Comparison of ENCODE assay signal across 8 cellular contexts in genomic region chr11:59559886-59560285, GRCh38. TPM values are rescaled to one million over a fixed set of nuclear protein-coding genes. Genes with fewer than 3 reads are reported as not detected.
A peak's percentile ranks its signal among the peaks of the same experiment; 100 is the strongest.
DNase-seq lines count a peak whose midpoint lies in the region; ATAC-seq and TF ChIP-seq lines count a peak whose summit lies in the region.

No MANE protein-coding gene starts in this region.

- peaks cover 15% of the 10 kb centered on the region for H3K27me3 Mint-ChIP-seq in activated CD8-positive, alpha-beta memory T cell treated with anti-CD3 and anti-CD28 coated beads, Interleukin-2, amount 10 ng/mL, durations not matched to agents 7 days and 5 days

- CTCF ChIA-PET in activated CD8-positive, alpha-beta memory T cell treated with anti-CD3 and anti-CD28 coated beads, Interleukin-2, amount 10 ng/mL, durations not matched to agents 7 days and 5 days (lab: Charles Lee): interaction anchor here (1.2 to 1.8 kb wide), 4 partner anchors 8 to 56 kb away, joined by 4 to 8 read pairs (median 5); no protein-coding TSS in a partner anchor

- peak; percentile 40 for DNase-seq in activated CD8-positive, alpha-beta memory T cell treated with anti-CD3 and anti-CD28 coated beads, Interleukin-2, amount 10 ng/mL, durations not matched to agents 7 days and 5 days
- no peak for DNase-seq in activated CD8-positive, alpha-beta memory T cell treated with anti-CD3 and anti-CD28 coated beads, Interleukin-2, amount 50 U/mL, for 4 hours
- DNase-seq in iPS DF 6.9 (ENCODE audit: low read depth, low spot score): no peak
- no peak for DNase-seq in tibial artery
- no peak for DNase-seq in NCI-H2196 (lab: John Stamatoyannopoulos, UW; ENCODE audit: unreplicated experiment)
- DNase-seq in glomerular visceral epithelial cell (ENCODE audit: extremely low spot score): no peak
- no peak for DNase-seq in activated CD8-positive, alpha-beta memory T cell treated with anti-CD3 and anti-CD28 coated beads, Interleukin-2, amount 50 U/mL, for 48 hours

- intact Hi-C loops in tibial artery (cut with DNase I; ENCODE audit: low total_unique reads): loop anchor here (10.0 kb wide), 1 partner anchor 105 kb away; the partner anchor contains the start of gene PATL1

- peak overlapping the region; percentile 91 for H3K4me3 Mint-ChIP-seq in activated CD8-positive, alpha-beta memory T cell treated with anti-CD3 and anti-CD28 coated beads, Interleukin-2, amount 10 ng/mL, durations not matched to agents 7 days and 5 days

- peak; percentile 1 for ATAC-seq in activated CD8-positive, alpha-beta memory T cell treated with anti-CD3 and anti-CD28 coated beads, Interleukin-2, amount 10 ng/mL, durations not matched to agents 7 days and 5 days

- H3K36me3 ChIP-seq in iPS DF 6.9 (ENCODE audit: control insufficient read depth, insufficient read depth, low read length): no peaks in the 10 kb centered on the region
- H3K36me3 ChIP-seq in tibial artery: no peaks in the 10 kb centered on the region

- no peaks in the 10 kb centered on the region for H3K9me3 ChIP-seq in iPS DF 6.9 (ENCODE audit: control insufficient read depth, insufficient read depth, low read length)
- no peaks in the 10 kb centered on the region for H3K9me3 ChIP-seq in tibial artery

- H3K27me3 ChIP-seq in iPS DF 6.9 (ENCODE audit: control insufficient read depth, insufficient read depth, low read length) (no peaks in the 10 kb centered on the region), tibial artery (no peaks in the 10 kb centered on the region)

- peaks cover 2% of the 10 kb centered on the region for H3K36me3 Mint-ChIP-seq in activated CD8-positive, alpha-beta memory T cell treated with anti-CD3 and anti-CD28 coated beads, Interleukin-2, amount 10 ng/mL, durations not matched to agents 7 days and 5 days

- peak overlapping the region; percentile 96 for H3K27ac Mint-ChIP-seq in activated CD8-positive, alpha-beta memory T cell treated with anti-CD3 and anti-CD28 coated beads, Interleukin-2, amount 10 ng/mL, durations not matched to agents 7 days and 5 days

- WGBS in iPS DF 6.9 (ENCODE audit: insufficient coverage, insufficient read length): no CpG with 5 or more reads among the region's 8 CpGs

- H3K4me1 Mint-ChIP-seq in activated CD8-positive, alpha-beta memory T cell treated with anti-CD3 and anti-CD28 coated beads, Interleukin-2, amount 10 ng/mL, durations not matched to agents 7 days and 5 days: peaks cover 45% of the 10 kb centered on the region

- H3K9me3 Mint-ChIP-seq in activated CD8-positive, alpha-beta memory T cell treated with anti-CD3 and anti-CD28 coated beads, Interleukin-2, amount 10 ng/mL, durations not matched to agents 7 days and 5 days (ENCODE audit: low read depth): no peaks in the 10 kb centered on the region

- peaks cover 2% of the 10 kb centered on the region; the same call in 1 of the 2 replicates for H3K4me1 ChIP-seq in iPS DF 6.9 (ENCODE audit: control insufficient read depth, insufficient read depth, low read length)
- peaks cover 0 to 30% (median 8%) of the 10 kb centered on the region in 4 donors for H3K4me1 ChIP-seq in tibial artery

- no peak overlapping the region for H3K27ac ChIP-seq in iPS DF 6.9 (ENCODE audit: low read length)
- peak overlapping the region; percentile 90 to 93 for H3K27ac ChIP-seq in tibial artery

- peak overlapping the region; percentile 85 for H3K4me3 ChIP-seq in WI38 (ENCODE audit: low read depth, low read length)
- peak overlapping the region; percentile 14; the same call in 1 of the 2 replicates for H3K4me3 ChIP-seq in iPS DF 6.9 (ENCODE audit: low read length)
- H3K4me3 ChIP-seq in tibial artery: peak overlapping the region; percentile 85 to 96

- TF ChIP-seq CTCF in WI38 (IDR thresholded peaks at IDR 0.05; ENCODE audit: low read depth, low read length) (no peak), tibial artery (IDR thresholded peaks at IDR 0.05) (no peak)

RNA-seq across cellular contexts. Expression of gene OR4D9, which starts 48.5 kb away (rescaled TPM):
- not detected for total RNA-seq in activated CD8-positive, alpha-beta memory T cell treated with anti-CD3 and anti-CD28 coated beads, Interleukin-2, amount 10 ng/mL, durations not matched to agents 7 days and 5 days

RNA-seq across cellular contexts. Expression of gene OSBP, which starts 55.7 kb away (rescaled TPM):
- total RNA-seq in activated CD8-positive, alpha-beta memory T cell treated with anti-CD3 and anti-CD28 coated beads, Interleukin-2, amount 10 ng/mL, durations not matched to agents 7 days and 5 days: 10 to 100 TPM; 36.6 to 38.0 TPM

RNA-seq across cellular contexts. Expression of gene OR4D11, which starts 56.5 kb away (rescaled TPM):
- not detected for total RNA-seq in activated CD8-positive, alpha-beta memory T cell treated with anti-CD3 and anti-CD28 coated beads, Interleukin-2, amount 10 ng/mL, durations not matched to agents 7 days and 5 days

Comparison
In these comparisons a context has a peak if more than half of its experiments do, and no peak if none do; other contexts are left out.
1. H3K4me3 ChIP-seq: peak in every context shown above with its lines; median percentile 90 in tibial artery; 85 in WI38; 14 in iPS DF 6.9.